In genomic region chr6:22694092-22694724, GRCh38 we compare ENCODE assay signal across 33 cellular contexts.
"Had no signal": no experiment of that assay in that cellular context is flagged by ENCODE, and none has a peak within 500 bp of the region (broad histone marks: within the 10 kb centered on the region; RNA-seq: fewer than 3 reads in every experiment).

No MANE protein-coding gene starts in this region.

- H3K4me3 ChIP-seq: adrenal gland, ascending aorta, body of pancreas, breast epithelium, cardiac muscle cell had no signal

- DNase-seq: activated effector memory CD4-positive, alpha-beta T cell treated with anti-CD3 and anti-CD28 coated beads, Interleukin-2, amount 50 U/mL, for 16 hours; activated effector memory CD4-positive, alpha-beta T cell treated with Interleukin-2 at 50 U/mL for 16 hours; activated gamma-delta T cell; activated gamma-delta T cell treated with Interleukin-2 at 50 U/mL for 16 hours; activated naive CD4-positive, alpha-beta T cell; activated naive CD4-positive, alpha-beta T cell treated with anti-CD3 and anti-CD28 coated beads for 36 hours; activated naive CD4-positive, alpha-beta T cell treated with anti-CD3 and anti-CD28 coated beads, Interleukin-2, amount 10 ng/mL, durations not matched to agents 7 days and 5 days; activated naive CD4-positive, alpha-beta T cell treated with anti-CD3 and anti-CD28 coated beads, Interleukin-2, amount 50 U/mL, for 16 hours; activated naive CD4-positive, alpha-beta T cell treated with Interleukin-2 at 50 U/mL for 16 hours; activated naive CD8-positive, alpha-beta T cell treated with anti-CD3 and anti-CD28 coated beads for 36 hours; activated naive CD8-positive, alpha-beta T cell treated with anti-CD3 and anti-CD28 coated beads, Interleukin-2, amount 10 ng/mL, durations not matched to agents 7 days and 5 days; activated naive CD8-positive, alpha-beta T cell treated with anti-CD3 and anti-CD28 coated beads, Interleukin-2, amount 50 U/mL, for 24 hours; activated T-cell treated with anti-CD3 and anti-CD28 coated beads, Interleukin-2, amount 50 U/mL, for 24 hours; activated T-cell treated with anti-CD3 and anti-CD28 coated beads, Interleukin-2, amount 50 U/mL, for 4 hours; activated T-cell treated with anti-CD3 and anti-CD28 coated beads, Interleukin-2, amount 50 U/mL, for 48 hours; activated T-cell treated with anti-CD3 and anti-CD28 coated beads, Interleukin-2, amount 50 U/mL, for 72 hours; adrenal gland; amniotic stem cell; amygdala; anterior cingulate cortex; aorta; body of pancreas; brain microvascular endothelial cell; caudate nucleus; central memory CD4-positive, alpha-beta T cell; cerebellar nuclear complex had no signal

- H3K9me3 ChIP-seq: adrenal gland, ascending aorta, body of pancreas, breast epithelium had no signal

- FAIRE-seq: astrocyte, bronchial epithelial cell had no signal

- H3K36me3 ChIP-seq: adrenal gland, ascending aorta, brain microvascular endothelial cell, breast epithelium, cardiac muscle cell had no signal

- H3K27me3 ChIP-seq: adrenal gland, ascending aorta, body of pancreas, brain microvascular endothelial cell, breast epithelium, cardiac muscle cell had no signal

- H3K4me1 ChIP-seq: ascending aorta, body of pancreas, breast epithelium had no signal

- H3K27ac ChIP-seq: adrenal gland, ascending aorta, body of pancreas, brain microvascular endothelial cell, breast epithelium, cardiac muscle cell had no signal

- ATAC-seq: activated naive CD4-positive, alpha-beta T cell treated with anti-CD3 and anti-CD28 coated beads, Interleukin-2, amount 50 U/mL, for 72 hours; activated naive CD8-positive, alpha-beta T cell treated with anti-CD3 and anti-CD28 coated beads, Interleukin-2, amount 50 U/mL, for 24 hours; activated T-cell treated with anti-CD3 and anti-CD28 coated beads, Interleukin-2, amount 50 U/mL, for 4 hours; activated T-cell treated with anti-CD3 and anti-CD28 coated beads, Interleukin-2, amount 50 U/mL, for 72 hours; activated T-helper 17 cell treated with anti-CD3 and anti-CD28 coated beads, Interleukin-2, amount 50 U/mL, for 72 hours; body of pancreas had no signal
